ENCODE assay signal across 1 cellular context in the genomic region with DNA sequence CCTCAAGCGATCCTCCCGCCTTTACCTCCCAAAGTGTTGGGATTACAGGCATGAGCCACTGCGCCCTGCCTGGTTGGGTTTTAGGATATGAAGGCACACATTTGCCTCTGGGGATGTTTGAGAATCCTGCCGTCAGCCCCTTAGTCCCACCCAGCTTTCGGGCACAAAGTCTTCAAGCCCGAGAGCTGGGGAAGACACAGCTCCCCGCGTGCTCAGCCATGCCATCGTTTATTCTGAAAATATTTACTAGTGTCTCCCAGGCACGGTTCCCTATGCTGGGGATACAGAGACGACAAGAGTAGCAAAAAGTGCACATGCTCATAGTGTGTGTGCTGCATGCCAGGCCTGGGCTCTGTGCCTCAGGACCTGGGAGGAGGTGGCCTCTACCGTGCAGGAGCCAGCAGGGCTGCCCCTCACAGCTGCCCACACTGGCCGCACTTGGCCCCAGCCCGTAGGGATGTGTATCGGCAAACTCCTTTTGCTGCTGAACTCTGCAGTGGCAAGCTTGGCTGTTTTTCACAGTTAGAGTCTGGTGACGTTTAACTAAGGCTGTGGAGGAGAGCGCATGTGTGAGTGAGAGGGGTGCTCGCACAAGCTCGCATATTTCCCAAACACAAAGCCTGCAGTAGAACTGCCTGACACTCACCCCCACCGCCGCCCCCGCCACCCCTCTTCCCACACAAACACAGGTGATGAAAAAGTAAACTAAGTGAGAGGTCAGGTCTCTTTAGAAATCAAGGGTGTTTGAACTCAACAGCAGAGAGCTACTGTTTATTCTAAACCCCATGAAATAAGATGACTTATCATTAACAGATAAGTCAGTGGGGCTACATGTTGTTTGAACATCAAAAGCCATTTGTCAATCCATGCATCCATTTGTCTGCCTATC.
A peak's percentile ranks its signal among the peaks of the same experiment; 100 is the strongest.
TF ChIP-seq lines count a peak whose summit lies in the region.

No MANE protein-coding gene starts in this region.

TF ChIP-seq in HepG2, 621 proteins besides CTCF, POLR2A, EP300 and RAD21 (continued from another document and continues in another):
- TF ChIP-seq, protein P1, sequence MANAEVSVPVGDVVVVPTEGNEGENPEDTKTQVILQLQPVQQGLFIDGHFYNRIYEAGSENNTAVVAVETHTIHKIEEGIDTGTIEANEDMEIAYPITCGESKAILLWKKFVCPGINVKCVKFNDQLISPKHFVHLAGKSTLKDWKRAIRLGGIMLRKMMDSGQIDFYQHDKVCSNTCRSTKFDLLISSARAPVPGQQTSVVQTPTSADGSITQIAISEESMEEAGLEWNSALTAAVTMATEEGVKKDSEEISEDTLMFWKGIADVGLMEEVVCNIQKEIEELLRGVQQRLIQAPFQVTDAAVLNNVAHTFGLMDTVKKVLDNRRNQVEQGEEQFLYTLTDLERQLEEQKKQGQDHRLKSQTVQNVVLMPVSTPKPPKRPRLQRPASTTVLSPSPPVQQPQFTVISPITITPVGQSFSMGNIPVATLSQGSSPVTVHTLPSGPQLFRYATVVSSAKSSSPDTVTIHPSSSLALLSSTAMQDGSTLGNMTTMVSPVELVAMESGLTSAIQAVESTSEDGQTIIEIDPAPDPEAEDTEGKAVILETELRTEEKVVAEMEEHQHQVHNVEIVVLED (CRISPR knock-in tag; IDR thresholded peaks at IDR 0.05; ENCODE audit: borderline replicate concordance) = no peak
- no peak for TF ChIP-seq PAWR (CRISPR knock-in tag; IDR thresholded peaks at IDR 0.05; ENCODE audit: borderline replicate concordance)
- no peak for TF ChIP-seq CEBPB (IDR thresholded peaks at IDR 0.05; ENCODE audit: borderline replicate concordance, low read depth, low read length)
- TF ChIP-seq RXRB (CRISPR knock-in tag; IDR thresholded peaks at IDR 0.05; ENCODE audit: borderline replicate concordance) = peak; percentile 86
- TF ChIP-seq KMT2B (CRISPR knock-in tag; IDR thresholded peaks at IDR 0.05) = peak; percentile 69; the same call in 1 of the 2 replicates
- TF ChIP-seq RNF2 (conservative IDR thresholded peaks at IDR 0.05; ENCODE audit: low read depth) = peak; percentile 91
- no peak for TF ChIP-seq ZNF773 (CRISPR knock-in tag; IDR thresholded peaks at IDR 0.05; ENCODE audit: borderline replicate concordance)
- TF ChIP-seq, protein P2, sequence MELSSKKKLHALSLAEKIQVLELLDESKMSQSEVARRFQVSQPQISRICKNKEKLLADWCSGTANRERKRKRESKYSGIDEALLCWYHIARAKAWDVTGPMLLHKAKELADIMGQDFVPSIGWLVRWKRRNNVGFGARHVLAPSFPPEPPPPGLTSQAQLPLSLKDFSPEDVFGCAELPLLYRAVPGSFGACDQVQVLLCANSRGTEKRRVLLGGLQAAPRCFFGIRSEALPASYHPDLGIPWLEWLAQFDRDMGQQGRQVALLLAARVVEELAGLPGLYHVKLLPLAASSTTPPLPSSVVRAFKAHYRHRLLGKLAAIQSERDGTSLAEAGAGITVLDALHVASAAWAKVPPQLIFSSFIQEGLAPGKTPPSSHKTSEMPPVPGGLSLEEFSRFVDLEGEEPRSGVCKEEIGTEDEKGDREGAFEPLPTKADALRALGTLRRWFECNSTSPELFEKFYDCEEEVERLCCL (CRISPR knock-in tag; IDR thresholded peaks at IDR 0.05; ENCODE audit: borderline replicate concordance) = no peak
- TF ChIP-seq, protein P3, sequence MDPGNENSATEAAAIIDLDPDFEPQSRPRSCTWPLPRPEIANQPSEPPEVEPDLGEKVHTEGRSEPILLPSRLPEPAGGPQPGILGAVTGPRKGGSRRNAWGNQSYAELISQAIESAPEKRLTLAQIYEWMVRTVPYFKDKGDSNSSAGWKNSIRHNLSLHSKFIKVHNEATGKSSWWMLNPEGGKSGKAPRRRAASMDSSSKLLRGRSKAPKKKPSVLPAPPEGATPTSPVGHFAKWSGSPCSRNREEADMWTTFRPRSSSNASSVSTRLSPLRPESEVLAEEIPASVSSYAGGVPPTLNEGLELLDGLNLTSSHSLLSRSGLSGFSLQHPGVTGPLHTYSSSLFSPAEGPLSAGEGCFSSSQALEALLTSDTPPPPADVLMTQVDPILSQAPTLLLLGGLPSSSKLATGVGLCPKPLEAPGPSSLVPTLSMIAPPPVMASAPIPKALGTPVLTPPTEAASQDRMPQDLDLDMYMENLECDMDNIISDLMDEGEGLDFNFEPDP (CRISPR knock-in tag; conservative IDR thresholded peaks at IDR 0.05) = 0 out of 2 replicates have a peak, but pooled peaks have one; percentile 79
- TF ChIP-seq ZNF780A (CRISPR knock-in tag; IDR thresholded peaks at IDR 0.05) = no peak; the same call in 1 of the 2 replicates
- TF ChIP-seq ZNF83 (CRISPR knock-in tag; IDR thresholded peaks at IDR 0.05; ENCODE audit: borderline replicate concordance) = peak; percentile 93; the same call in 1 of the 2 replicates
- no peak for TF ChIP-seq KLF6 (CRISPR knock-in tag; IDR thresholded peaks at IDR 0.05)
- peak; percentile 39; the same call in 1 of the 2 replicates for TF ChIP-seq AHR (CRISPR knock-in tag; IDR thresholded peaks at IDR 0.05)
- no peak; the same call in 1 of the 2 replicates for TF ChIP-seq ZNF234 (CRISPR knock-in tag; conservative IDR thresholded peaks at IDR 0.05)
- TF ChIP-seq, protein P4, sequence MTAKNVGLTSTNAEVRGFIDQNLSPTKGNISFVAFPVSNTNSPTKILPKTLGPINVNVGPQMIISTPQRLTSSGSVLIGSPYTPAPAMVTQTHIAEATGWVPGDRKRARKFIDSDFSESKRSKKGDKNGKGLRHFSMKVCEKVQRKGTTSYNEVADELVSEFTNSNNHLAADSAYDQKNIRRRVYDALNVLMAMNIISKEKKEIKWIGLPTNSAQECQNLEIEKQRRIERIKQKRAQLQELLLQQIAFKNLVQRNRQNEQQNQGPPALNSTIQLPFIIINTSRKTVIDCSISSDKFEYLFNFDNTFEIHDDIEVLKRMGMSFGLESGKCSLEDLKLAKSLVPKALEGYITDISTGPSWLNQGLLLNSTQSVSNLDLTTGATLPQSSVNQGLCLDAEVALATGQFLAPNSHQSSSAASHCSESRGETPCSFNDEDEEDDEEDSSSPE (CRISPR knock-in tag; IDR thresholded peaks at IDR 0.05) = peak; percentile 45; the same call in 1 of the 2 replicates
- TF ChIP-seq, protein P5, sequence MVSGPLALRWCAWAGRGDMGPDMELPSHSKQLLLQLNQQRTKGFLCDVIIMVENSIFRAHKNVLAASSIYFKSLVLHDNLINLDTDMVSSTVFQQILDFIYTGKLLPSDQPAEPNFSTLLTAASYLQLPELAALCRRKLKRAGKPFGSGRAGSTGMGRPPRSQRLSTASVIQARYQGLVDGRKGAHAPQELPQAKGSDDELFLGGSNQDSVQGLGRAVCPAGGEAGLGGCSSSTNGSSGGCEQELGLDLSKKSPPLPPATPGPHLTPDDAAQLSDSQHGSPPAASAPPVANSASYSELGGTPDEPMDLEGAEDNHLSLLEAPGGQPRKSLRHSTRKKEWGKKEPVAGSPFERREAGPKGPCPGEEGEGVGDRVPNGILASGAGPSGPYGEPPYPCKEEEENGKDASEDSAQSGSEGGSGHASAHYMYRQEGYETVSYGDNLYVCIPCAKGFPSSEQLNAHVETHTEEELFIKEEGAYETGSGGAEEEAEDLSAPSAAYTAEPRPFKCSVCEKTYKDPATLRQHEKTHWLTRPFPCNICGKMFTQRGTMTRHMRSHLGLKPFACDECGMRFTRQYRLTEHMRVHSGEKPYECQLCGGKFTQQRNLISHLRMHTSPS (CRISPR knock-in tag; IDR thresholded peaks at IDR 0.05; ENCODE audit: low read depth) = peak; percentile 80
- TF ChIP-seq ZNF761 (CRISPR knock-in tag; conservative IDR thresholded peaks at IDR 0.05) = 0 out of 2 replicates have a peak, but pooled peaks have one; percentile 55
- TF ChIP-seq, protein P6, sequence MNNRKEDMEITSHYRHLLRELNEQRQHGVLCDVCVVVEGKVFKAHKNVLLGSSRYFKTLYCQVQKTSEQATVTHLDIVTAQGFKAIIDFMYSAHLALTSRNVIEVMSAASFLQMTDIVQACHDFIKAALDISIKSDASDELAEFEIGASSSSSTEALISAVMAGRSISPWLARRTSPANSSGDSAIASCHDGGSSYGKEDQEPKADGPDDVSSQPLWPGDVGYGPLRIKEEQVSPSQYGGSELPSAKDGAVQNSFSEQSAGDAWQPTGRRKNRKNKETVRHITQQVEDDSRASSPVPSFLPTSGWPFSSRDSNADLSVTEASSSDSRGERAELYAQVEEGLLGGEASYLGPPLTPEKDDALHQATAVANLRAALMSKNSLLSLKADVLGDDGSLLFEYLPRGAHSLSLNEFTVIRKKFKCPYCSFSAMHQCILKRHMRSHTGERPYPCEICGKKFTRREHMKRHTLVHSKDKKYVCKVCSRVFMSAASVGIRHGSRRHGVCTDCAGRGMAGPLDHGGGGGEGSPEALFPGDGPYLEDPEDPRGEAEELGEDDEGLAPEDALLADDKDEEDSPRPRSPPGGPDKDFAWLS (CRISPR knock-in tag; IDR thresholded peaks at IDR 0.05; ENCODE audit: borderline replicate concordance) = no peak
- peak; percentile 41 for TF ChIP-seq ZNF629 (CRISPR knock-in tag; conservative IDR thresholded peaks at IDR 0.05)
- no peak for TF ChIP-seq JUNB (CRISPR knock-in tag; IDR thresholded peaks at IDR 0.05; ENCODE audit: borderline replicate concordance)
- TF ChIP-seq ARHGAP35 (CRISPR knock-in tag; IDR thresholded peaks at IDR 0.05; ENCODE audit: borderline replicate concordance) = peak; percentile 78; the same call in 1 of the 2 replicates
- peak; percentile 42; the same call in 1 of the 2 replicates for TF ChIP-seq REPIN1 (CRISPR knock-in tag; IDR thresholded peaks at IDR 0.05; ENCODE audit: borderline replicate concordance, low read depth)
- TF ChIP-seq ZNF33A (CRISPR knock-in tag; IDR thresholded peaks at IDR 0.05; ENCODE audit: borderline replicate concordance) = no peak
- TF ChIP-seq FLYWCH1 (CRISPR knock-in tag; IDR thresholded peaks at IDR 0.05) = 0 out of 2 replicates have a peak, but pooled peaks have one; percentile 49
- TF ChIP-seq, protein P7, sequence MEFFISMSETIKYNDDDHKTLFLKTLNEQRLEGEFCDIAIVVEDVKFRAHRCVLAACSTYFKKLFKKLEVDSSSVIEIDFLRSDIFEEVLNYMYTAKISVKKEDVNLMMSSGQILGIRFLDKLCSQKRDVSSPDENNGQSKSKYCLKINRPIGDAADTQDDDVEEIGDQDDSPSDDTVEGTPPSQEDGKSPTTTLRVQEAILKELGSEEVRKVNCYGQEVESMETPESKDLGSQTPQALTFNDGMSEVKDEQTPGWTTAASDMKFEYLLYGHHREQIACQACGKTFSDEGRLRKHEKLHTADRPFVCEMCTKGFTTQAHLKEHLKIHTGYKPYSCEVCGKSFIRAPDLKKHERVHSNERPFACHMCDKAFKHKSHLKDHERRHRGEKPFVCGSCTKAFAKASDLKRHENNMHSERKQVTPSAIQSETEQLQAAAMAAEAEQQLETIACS (CRISPR knock-in tag; IDR thresholded peaks at IDR 0.05) = 0 out of 2 replicates have a peak, but pooled peaks have one; percentile 37
- peak; percentile 18 for TF ChIP-seq STAG1 (CRISPR knock-in tag; IDR thresholded peaks at IDR 0.05)
- TF ChIP-seq, protein P8, sequence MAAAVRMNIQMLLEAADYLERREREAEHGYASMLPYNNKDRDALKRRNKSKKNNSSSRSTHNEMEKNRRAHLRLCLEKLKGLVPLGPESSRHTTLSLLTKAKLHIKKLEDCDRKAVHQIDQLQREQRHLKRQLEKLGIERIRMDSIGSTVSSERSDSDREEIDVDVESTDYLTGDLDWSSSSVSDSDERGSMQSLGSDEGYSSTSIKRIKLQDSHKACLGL (CRISPR knock-in tag; IDR thresholded peaks at IDR 0.05) = peak; percentile 84
- no peak for TF ChIP-seq SIN3B (IDR thresholded peaks at IDR 0.05; ENCODE audit: low read length)
- peak; percentile 81 for TF ChIP-seq PITX1 (CRISPR knock-in tag; IDR thresholded peaks at IDR 0.05)
- no peak for TF ChIP-seq HES4 (CRISPR knock-in tag; IDR thresholded peaks at IDR 0.05; ENCODE audit: borderline replicate concordance)
- TF ChIP-seq ZNF530 (CRISPR knock-in tag; IDR thresholded peaks at IDR 0.05; ENCODE audit: low read depth) = no peak
- peak; percentile 64 for TF ChIP-seq ZNF781 (CRISPR knock-in tag; IDR thresholded peaks at IDR 0.05; ENCODE audit: borderline replicate concordance, not compliant biosample characterization)
- TF ChIP-seq, protein P9, sequence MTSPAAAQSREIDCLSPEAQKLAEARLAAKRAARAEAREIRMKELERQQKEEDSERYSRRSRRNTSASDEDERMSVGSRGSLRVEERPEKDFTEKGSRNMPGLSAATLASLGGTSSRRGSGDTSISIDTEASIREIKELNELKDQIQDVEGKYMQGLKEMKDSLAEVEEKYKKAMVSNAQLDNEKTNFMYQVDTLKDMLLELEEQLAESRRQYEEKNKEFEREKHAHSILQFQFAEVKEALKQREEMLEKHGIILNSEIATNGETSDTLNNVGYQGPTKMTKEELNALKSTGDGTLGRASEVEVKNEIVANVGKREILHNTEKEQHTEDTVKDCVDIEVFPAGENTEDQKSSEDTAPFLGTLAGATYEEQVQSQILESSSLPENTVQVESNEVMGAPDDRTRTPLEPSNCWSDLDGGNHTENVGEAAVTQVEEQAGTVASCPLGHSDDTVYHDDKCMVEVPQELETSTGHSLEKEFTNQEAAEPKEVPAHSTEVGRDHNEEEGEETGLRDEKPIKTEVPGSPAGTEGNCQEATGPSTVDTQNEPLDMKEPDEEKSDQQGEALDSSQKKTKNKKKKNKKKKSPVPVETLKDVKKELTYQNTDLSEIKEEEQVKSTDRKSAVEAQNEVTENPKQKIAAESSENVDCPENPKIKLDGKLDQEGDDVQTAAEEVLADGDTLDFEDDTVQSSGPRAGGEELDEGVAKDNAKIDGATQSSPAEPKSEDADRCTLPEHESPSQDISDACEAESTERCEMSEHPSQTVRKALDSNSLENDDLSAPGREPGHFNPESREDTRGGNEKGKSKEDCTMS (CRISPR knock-in tag; conservative IDR thresholded peaks at IDR 0.05) = no peak
- TF ChIP-seq ERF (CRISPR knock-in tag; IDR thresholded peaks at IDR 0.05) = peak; percentile 80
- TF ChIP-seq KDM2A (CRISPR knock-in tag; IDR thresholded peaks at IDR 0.05; ENCODE audit: borderline replicate concordance, low read depth) = peak; percentile 77
- TF ChIP-seq ZFP62 (CRISPR knock-in tag; IDR thresholded peaks at IDR 0.05) = no peak
- no peak for TF ChIP-seq ZNF737 (CRISPR knock-in tag; IDR thresholded peaks at IDR 0.05; ENCODE audit: borderline replicate concordance)
- no peak for TF ChIP-seq NFE2L1 (CRISPR knock-in tag; IDR thresholded peaks at IDR 0.05; ENCODE audit: borderline replicate concordance)
